Comparison of ENCODE assay signal across 24 cellular contexts in genomic region chr11:19895776-19896175, GRCh38.
DNase-seq lines count a peak whose midpoint lies in the region; ATAC-seq, FAIRE-seq and TF ChIP-seq lines count a peak whose summit lies in the region.
"Had no signal": no experiment of that assay in that cellular context is flagged by ENCODE, and none has a peak within 500 bp of the region (broad histone marks: within the 10 kb centered on the region; RNA-seq: fewer than 3 reads in every experiment).

No MANE protein-coding gene starts in this region.

- no peak overlapping the region for H3K27ac Mint-ChIP-seq in mesothelial cell of epicardium
- H3K27ac Mint-ChIP-seq: CD8-positive, alpha-beta T cell had no signal

- H3K27me3 Mint-ChIP-seq in mesothelial cell of epicardium (ENCODE audit: low read depth): no peaks in the 10 kb centered on the region

- no TSS peak for BruUV-seq in endothelial cell of umbilical vein (replicated peaks; lab: Mats Ljungman, UMichigan)

- POLR2A ChIA-PET in endothelial cell of umbilical vein (lab: Charles Lee): no interaction called here

- peaks cover 8% of the 10 kb centered on the region for H3K4me1 Mint-ChIP-seq in mesothelial cell of epicardium

- peaks cover 20% of the 10 kb centered on the region for H3K36me3 Mint-ChIP-seq in mesothelial cell of epicardium
- H3K36me3 Mint-ChIP-seq: CD8-positive, alpha-beta T cell had no signal

- dilution Hi-C loops in endothelial cell of umbilical vein (cut with MboI; ENCODE audit: extremely low pct_ligation_motif_present, low sequenced_read_pairs): no loop called here

- ATAC-seq in left lung: peak; percentile 68
- ATAC-seq in HG03378 (IDR thresholded peaks at IDR 0.05; ENCODE audit: unreplicated experiment): no peak
- ATAC-seq: CD8-positive, alpha-beta T cell had no signal

- CTCF ChIA-PET in endothelial cell of umbilical vein (lab: Charles Lee): no interaction called here

- H3K4me1 ChIP-seq in endothelial cell of umbilical vein (ENCODE audit: control insufficient read depth, extremely low read depth, insufficient read depth, low read length) (no peaks in the 10 kb centered on the region), left lung (no peaks in the 10 kb centered on the region)

- no peak overlapping the region for H3K4me3 Mint-ChIP-seq in mesothelial cell of epicardium
- H3K4me3 Mint-ChIP-seq: CD8-positive, alpha-beta T cell had no signal

- no peak for TF ChIP-seq CTCF in endothelial cell of umbilical vein (IDR thresholded peaks at IDR 0.05; ENCODE audit: extremely low read depth in 1 of 2, insufficient read depth in 1 of 2, low read depth in 1 of 2, low read length in 2 of 2)
- TF ChIP-seq CTCF in left lung (IDR thresholded peaks at IDR 0.05): no peak
- no peak for TF ChIP-seq CTCF in mesothelial cell of epicardium (IDR thresholded peaks at IDR 0.05; ENCODE audit: unreplicated experiment)

- no peak overlapping the region for H3K27ac ChIP-seq in endothelial cell of umbilical vein (ENCODE audit: insufficient read depth, low read depth, low read length)
- no peak overlapping the region for H3K27ac ChIP-seq in left lung
- H3K27ac ChIP-seq: KMS-11, SJCRH30 had no signal

- DNase-seq in NCI-H2196 (lab: John Stamatoyannopoulos, UW; ENCODE audit: unreplicated experiment) (peak; percentile 19), NCI-H2196 treated with DMSO at 0.1 percent for 48 hours (lab: John Stamatoyannopoulos, UW; ENCODE audit: unreplicated experiment) (no peak), endothelial cell of umbilical vein (ENCODE audit: low read depth, low spot score) (no peak), left lung (no peak), mesothelial cell of epicardium (ENCODE audit: low spot score in 2 of 2, unreplicated experiment in 2 of 2) (no peak), D341Med (ENCODE audit: low spot score) (no peak), EL (no peak)
- DNase-seq: 8988T; CD8-positive, alpha-beta T cell; DMS79; GOT3; MG63; NCI-H1092; NCI-H146; NCI-H2107; NCI-H345; NCI-H526; NK-92 treated with Interleukin-12 subunit alpha and Interleukin-12 subunit beta, amount 100 ng/mL, for 24 hours; RPMI8226; SJCRH30 had no signal

- no peak overlapping the region for H2AFZ ChIP-seq in endothelial cell of umbilical vein (ENCODE audit: low read depth, low read length)

- H3K36me3 ChIP-seq in endothelial cell of umbilical vein (ENCODE audit: control insufficient read depth in 2 of 2, extremely low read depth in 1 of 2, insufficient read depth in 2 of 2, low read length in 2 of 2) (peaks cover 3 to 9% of the 10 kb centered on the region in 2 experiments), left lung (no peaks in the 10 kb centered on the region)

- H3K9ac ChIP-seq in endothelial cell of umbilical vein (replicated peaks; ENCODE audit: extremely low read depth, insufficient read depth, low read length): no peak overlapping the region
- H3K9ac ChIP-seq: KMS-11 had no signal

- H3K4me3 ChIP-seq in endothelial cell of umbilical vein (replicated peaks in 1 of 3; ENCODE audit: insufficient read depth in 1 of 3, low read depth in 1 of 3, low read length in 3 of 3) (no peak overlapping the region), left lung (no peak overlapping the region)
- H3K4me3 ChIP-seq: MG63, SJCRH30 had no signal

- H3K27me3 ChIP-seq in endothelial cell of umbilical vein (ENCODE audit: control insufficient read depth in 2 of 2, insufficient read depth in 2 of 2, low read length in 2 of 2) (no peaks in the 10 kb centered on the region), left lung (no peaks in the 10 kb centered on the region)
- H3K27me3 ChIP-seq: MG63, SJCRH30 had no signal

- H4K20me1 ChIP-seq in endothelial cell of umbilical vein (replicated peaks; ENCODE audit: control insufficient read depth, extremely low read depth, insufficient read depth, low read length): no peaks in the 10 kb centered on the region

- H3K4me2 ChIP-seq in endothelial cell of umbilical vein (ENCODE audit: insufficient read depth, low read length): no peak overlapping the region
- H3K4me2 ChIP-seq: KMS-11 had no signal

- no peaks in the 10 kb centered on the region for H3K79me2 ChIP-seq in endothelial cell of umbilical vein (ENCODE audit: control insufficient read depth, insufficient read depth, low read length)

- H3K9me1 ChIP-seq in endothelial cell of umbilical vein (replicated peaks; ENCODE audit: control insufficient read depth, extremely low read depth, insufficient read depth, low read length): no peaks in the 10 kb centered on the region

- peaks cover 11% of the 10 kb centered on the region for H3K9me3 Mint-ChIP-seq in mesothelial cell of epicardium

- intact Hi-C loops in endothelial cell of umbilical vein (cut with micrococcal nuclease): no loop called here
- intact Hi-C loops in left lung (cut with DNase I): no loop called here

- no peak for TF ChIP-seq POLR2A in endothelial cell of umbilical vein (IDR thresholded peaks at IDR 0.05; ENCODE audit: low read depth, low read length)

- FAIRE-seq in endothelial cell of umbilical vein (lab: Jason Lieb, UNC): peak; percentile 47
- FAIRE-seq: D721Med, G401.6 had no signal

- no peaks in the 10 kb centered on the region for H3K9me3 ChIP-seq in endothelial cell of umbilical vein (replicated peaks; ENCODE audit: control insufficient read depth, insufficient read depth, low read length)
- H3K9me3 ChIP-seq in left lung: no peaks in the 10 kb centered on the region
- H3K9me3 ChIP-seq: MG63, SJCRH30 had no signal

TF ChIP-seq in endothelial cell of umbilical vein, 7 proteins besides CTCF, POLR2A, EP300 and RAD21:
- TF ChIP-seq MYC (IDR thresholded peaks at IDR 0.05; ENCODE audit: low read depth, low read length) (no peak), POLR2AphosphoS5 (IDR thresholded peaks at IDR 0.05; ENCODE audit: insufficient read depth, low read depth, low read length) (no peak), EZH2 (IDR thresholded peaks at IDR 0.05; ENCODE audit: borderline replicate concordance, low read depth, low read length, severe bottlenecking) (no peak), MAX (IDR thresholded peaks at IDR 0.05; ENCODE audit: insufficient read depth, insufficient read length) (no peak), FOS (IDR thresholded peaks at IDR 0.05; ENCODE audit: borderline replicate concordance, insufficient read depth, low read length) (no peak), GATA2 (IDR thresholded peaks at IDR 0.05; ENCODE audit: insufficient read depth, insufficient read length, low read depth, low read length) (no peak), JUN (IDR thresholded peaks at IDR 0.05; ENCODE audit: borderline replicate concordance, insufficient read depth, insufficient read length, low read depth) (no peak)
